In the genomic region with DNA sequence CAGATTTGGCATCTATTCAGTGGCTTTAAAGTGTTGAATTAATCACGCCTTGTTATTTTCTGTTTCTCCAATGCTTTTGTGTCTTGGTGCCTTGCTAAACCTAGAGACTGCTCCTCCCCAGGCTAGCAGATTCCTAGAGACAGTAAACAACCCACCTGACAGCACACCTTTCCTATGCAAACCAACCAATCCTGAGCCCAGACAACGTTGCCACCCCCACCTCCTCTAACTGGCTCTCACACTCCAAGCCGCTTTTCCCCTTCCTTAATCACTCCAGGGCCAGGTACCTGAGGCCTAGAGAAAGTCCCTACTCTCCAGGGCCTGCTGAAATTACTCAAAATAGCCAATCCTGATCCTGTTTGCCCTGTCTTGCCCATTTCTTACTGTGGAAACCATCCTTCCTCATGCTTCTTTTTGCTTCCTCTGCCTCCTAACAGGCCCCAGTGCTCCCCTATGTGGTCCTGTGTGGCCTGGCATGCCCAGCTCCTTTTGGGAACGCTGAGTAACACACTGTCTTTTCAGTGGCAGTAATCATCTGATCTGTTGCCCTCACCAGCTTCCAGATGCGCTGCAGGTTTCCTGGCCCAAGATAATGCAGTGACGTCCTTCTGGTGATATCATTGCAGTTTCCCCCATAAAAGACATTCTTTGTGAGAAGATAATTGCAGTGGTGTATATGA, we compare ENCODE assay signal across 25 cellular contexts. TPM values are rescaled to one million over a fixed set of nuclear protein-coding genes. Genes with fewer than 3 reads are reported as not detected.
DNase-seq lines count a peak whose midpoint lies in the region; ATAC-seq, FAIRE-seq and TF ChIP-seq lines count a peak whose summit lies in the region.
"Had no signal": no experiment of that assay in that cellular context is flagged by ENCODE, and none has a peak within 500 bp of the region (broad histone marks: within the 10 kb centered on the region; RNA-seq: fewer than 3 reads in every experiment).

No MANE protein-coding gene starts in this region.

- no peaks in the 10 kb centered on the region for H3F3A ChIP-seq in smooth muscle cell (ENCODE audit: low read depth)

- no peak overlapping the region for H3K4me2 ChIP-seq in IMR-90 (ENCODE audit: low read depth, low read length)
- no peak overlapping the region for H3K4me2 ChIP-seq in smooth muscle cell

- H3K9me1 ChIP-seq in IMR-90 (ENCODE audit: insufficient read depth, low read length): no peaks in the 10 kb centered on the region

- ATAC-seq in IMR-90 (ENCODE audit: low read depth): no peak
- ATAC-seq: activated CD8-positive, alpha-beta T cell treated with anti-CD3 and anti-CD28 coated beads for 36 hours; gastrocnemius medialis; left ventricle myocardium superior; PC-3; sciatic nerve; stimulated activated naive CD8-positive, alpha-beta T cell treated with anti-CD3 and anti-CD28 coated beads, Interleukin-15, Interleukin-2, amounts not matched to agents 100 U/mL and 50 U/mL, for 24 hours had no signal

- no peak overlapping the region for H2AK5ac ChIP-seq in IMR-90 (ENCODE audit: low read depth, low read length)

- FAIRE-seq in GM19239 (lab: Jason Lieb, UNC): no peak
- FAIRE-seq: colon, endometrium had no signal

- H3K4me3 ChIP-seq in IMR-90 (ENCODE audit: insufficient read depth, low read depth, low read length) (no peak overlapping the region), breast epithelium (no peak overlapping the region), smooth muscle cell (no peak overlapping the region)
- H3K4me3 ChIP-seq: gastrocnemius medialis, ovary, SJSA1, transverse colon had no signal

- 71% methylated on average over 2 of the region's 6 CpGs; no CpG with 5 or more reads in 1 of the 2 experiments for WGBS in IMR-90 (ENCODE audit: extremely low coverage in 2 of 2, insufficient read length in 1 of 2), 2 experiments
- 60% methylated on average over 6 of the region's 6 CpGs for WGBS in smooth muscle cell (ENCODE audit: low lambda C conversion rate)

- no peak overlapping the region for H4K5ac ChIP-seq in IMR-90 (ENCODE audit: low read depth, low read length)

- no peaks in the 10 kb centered on the region for H3K79me2 ChIP-seq in smooth muscle cell (ENCODE audit: low read depth)

- H3K14ac ChIP-seq in IMR-90 (replicated peaks; ENCODE audit: low read depth, low read length): no peak overlapping the region

- H2AFZ ChIP-seq in IMR-90 (replicated peaks; ENCODE audit: low read length, poor library complexity) (peak overlapping the region; percentile 23), smooth muscle cell (ENCODE audit: low read depth) (peak overlapping the region; percentile 51)

- no peak for TF ChIP-seq RAD21 in IMR-90 (IDR thresholded peaks at IDR 0.05; ENCODE audit: low read length)

- H3K9ac ChIP-seq in IMR-90 (ENCODE audit: low read depth, low read length): no peak overlapping the region
- no peak overlapping the region for H3K9ac ChIP-seq in smooth muscle cell (ENCODE audit: low read depth)

- no peak overlapping the region for H3K56ac ChIP-seq in IMR-90 (ENCODE audit: extremely low read depth, insufficient read depth, low read length)

- no peak overlapping the region for H2AK9ac ChIP-seq in IMR-90 (replicated peaks; ENCODE audit: low read depth, low read length, poor library complexity)

- no peak overlapping the region for H2BK15ac ChIP-seq in IMR-90 (ENCODE audit: low read depth, low read length)

- H4K91ac ChIP-seq in IMR-90 (ENCODE audit: insufficient read depth, low read depth, low read length): no peak overlapping the region

- intact Hi-C loops in IMR-90 (cut with micrococcal nuclease) (no loop called here), breast epithelium (cut with DNase I; ENCODE audit: low total_unique reads) (no loop called here)

- H3K36me3 ChIP-seq in IMR-90 (ENCODE audit: control insufficient read depth, insufficient read depth, low read length) (no peaks in the 10 kb centered on the region), breast epithelium (no peaks in the 10 kb centered on the region), smooth muscle cell (ENCODE audit: low read depth) (no peaks in the 10 kb centered on the region)
- H3K36me3 ChIP-seq: gastrocnemius medialis, ovary, SJSA1, transverse colon had no signal

- no peak overlapping the region; a peak in 1 of 4 replicates for H4K8ac ChIP-seq in IMR-90 (ENCODE audit: low read depth in 2 of 2, low read length in 2 of 2)

- H3K79me1 ChIP-seq in IMR-90 (ENCODE audit: low read depth in 1 of 2, low read length in 2 of 2): no peaks in the 10 kb centered on the region

- H3K4me1 ChIP-seq in IMR-90 (ENCODE audit: control insufficient read depth, insufficient read depth, low read length): peaks cover 1% of the 10 kb centered on the region
- no peaks in the 10 kb centered on the region for H3K4me1 ChIP-seq in breast epithelium
- H3K4me1 ChIP-seq in smooth muscle cell (ENCODE audit: low read depth): no peaks in the 10 kb centered on the region
- H3K4me1 ChIP-seq: Caco-2, gastrocnemius medialis, transverse colon had no signal

- POLR2A ChIA-PET in IMR-90 (lab: Charles Lee; ENCODE audit: unreplicated experiment): no interaction called here

- H3K27me3 ChIP-seq in IMR-90 (ENCODE audit: control insufficient read depth, insufficient read depth, low read length) (no peaks in the 10 kb centered on the region; the same call in none of the 2 replicates), breast epithelium (no peaks in the 10 kb centered on the region), smooth muscle cell (ENCODE audit: low read depth) (peaks cover 4% of the 10 kb centered on the region)
- H3K27me3 ChIP-seq: gastrocnemius medialis, ovary, SJSA1, transverse colon had no signal

- no peak overlapping the region for H3K4ac ChIP-seq in IMR-90 (ENCODE audit: low read depth, low read length)

- 0 out of 2 replicates have a peak overlapping the region, but pooled peaks have one; percentile 27 for H2BK120ac ChIP-seq in IMR-90 (ENCODE audit: low read depth, low read length)

- TF ChIP-seq POLR2A in IMR-90 (IDR thresholded peaks at IDR 0.05; ENCODE audit: low read depth, low read length) (no peak), breast epithelium (IDR thresholded peaks at IDR 0.05) (no peak)

- no peak overlapping the region for H3K23ac ChIP-seq in IMR-90 (ENCODE audit: low read depth, low read length)

- no peak overlapping the region for H3K27ac ChIP-seq in IMR-90 (ENCODE audit: insufficient read depth, low read length)
- peak overlapping the region; percentile 59 to 70 for H3K27ac ChIP-seq in breast epithelium
- peak overlapping the region; percentile 44 for H3K27ac ChIP-seq in smooth muscle cell (ENCODE audit: low read depth)
- H3K27ac ChIP-seq: gastrocnemius medialis, ovary, SJSA1, transverse colon had no signal

- H3K18ac ChIP-seq in IMR-90 (ENCODE audit: low read depth, low read length): no peak overlapping the region

- H4K20me1 ChIP-seq in IMR-90 (ENCODE audit: insufficient read depth, low read length) (no peaks in the 10 kb centered on the region), smooth muscle cell (ENCODE audit: low read depth) (no peaks in the 10 kb centered on the region)

- no TSS peak for BruUV-seq in IMR-90 (replicated peaks; lab: Mats Ljungman, UMichigan)

- in situ Hi-C loops in IMR-90 (cut with MboI; ENCODE audit: low sequenced_read_pairs) (no loop called here), KBM-7 (cut with MboI; ENCODE audit: low pct_unique_long_range_greater_than_20kb, low sequenced_read_pairs) (no loop called here)

- TF ChIP-seq CTCF in IMR-90 (conservative IDR thresholded peaks at IDR 0.05; ENCODE audit: low read depth, low read length) (no peak), breast epithelium (IDR thresholded peaks at IDR 0.05) (no peak), smooth muscle cell (IDR thresholded peaks at IDR 0.05; ENCODE audit: borderline replicate concordance, insufficient read depth, poor library complexity, severe bottlenecking) (no peak)

- H2BK5ac ChIP-seq in IMR-90 (ENCODE audit: low read depth, low read length, poor library complexity, severe bottlenecking): no peak overlapping the region

- no peak overlapping the region for H2BK20ac ChIP-seq in IMR-90 (ENCODE audit: low read depth, low read length)

- dilution Hi-C loops in IMR-90 (cut with HindIII; ENCODE audit: low sequenced_read_pairs, unreplicated experiment): no loop called here

- DNase-seq in IMR-90 (no peak), breast epithelium (ENCODE audit: low spot score in 2 of 2) (no peak), iPS DF 19.7 (ENCODE audit: low read depth, low spot score) (peak; percentile 40), smooth muscle cell (lab: John Stamatoyannopoulos, UW; ENCODE audit: unreplicated experiment) (no peak), KBM-7 (no peak), GM19239 (ENCODE audit: insufficient read length, low spot score) (no peak)
- no peak for DNase-seq in stimulated activated CD4-positive, alpha-beta T cell treated with anti-CD3 and anti-CD28 coated beads, Interleukin-4, amount 100 ng/mL, for 24 hours
- DNase-seq: activated CD4-positive, CD25-positive, alpha-beta regulatory T cell; activated CD8-positive, alpha-beta T cell treated with anti-CD3 and anti-CD28 coated beads for 36 hours; activated naive CD4-positive, alpha-beta T cell treated with Interleukin-2 at 50 U/mL for 16 hours; activated T-cell treated with anti-CD3 and anti-CD28 coated beads, Interleukin-2, amount 50 U/mL, for 24 hours; Caco-2; gastrocnemius medialis; left ventricle myocardium superior; MM.1S; NCI-H1694 treated with DMSO at 0.1 percent for 48 hours; NCI-H2227 treated with DMSO at 0.1 percent for 48 hours; ovary; PC-3; stimulated activated naive CD8-positive, alpha-beta T cell treated with anti-CD3 and anti-CD28 coated beads, Interleukin-15, Interleukin-2, amounts not matched to agents 100 U/mL and 50 U/mL, for 24 hours; transverse colon had no signal

- H3K9me3 ChIP-seq in IMR-90 (ENCODE audit: control insufficient read depth, insufficient read depth, low read length) (no peaks in the 10 kb centered on the region), breast epithelium (no peaks in the 10 kb centered on the region), smooth muscle cell (replicated peaks; ENCODE audit: low read depth) (no peaks in the 10 kb centered on the region)
- H3K9me3 ChIP-seq: Caco-2, gastrocnemius medialis, ovary, SJSA1, transverse colon had no signal

- CTCF ChIA-PET in IMR-90 (lab: Yijun Ruan, JAX): no interaction called here

TF ChIP-seq in IMR-90, 13 proteins besides CTCF, POLR2A, EP300 and RAD21 (continues in another document):
- TF ChIP-seq SMC3 (IDR thresholded peaks at IDR 0.05; ENCODE audit: low read depth, low read length): no peak
- no peak for TF ChIP-seq MAFK (IDR thresholded peaks at IDR 0.05; ENCODE audit: low read depth, low read length)
- TF ChIP-seq FOS (IDR thresholded peaks at IDR 0.05; ENCODE audit: low read depth, low read length): no peak
- TF ChIP-seq RCOR1 (IDR thresholded peaks at IDR 0.05; ENCODE audit: insufficient replicate concordance, low read length): no peak
- TF ChIP-seq CHD1 (IDR thresholded peaks at IDR 0.05; ENCODE audit: low read depth, low read length): no peak
- TF ChIP-seq MXI1 (IDR thresholded peaks at IDR 0.05; ENCODE audit: borderline replicate concordance, low read depth, low read length): no peak

RNA-seq across cellular contexts. Expression of gene GAS1, which starts 53.4 kb away (rescaled TPM):
- total RNA-seq in IMR-90 (2012; rRNA removed) (1.8 and 3.1 TPM in 2 replicates), breast epithelium (10 to 100 TPM; 48.2 to 99.9 (median 79.8) TPM), smooth muscle cell (74.8 and 82.6 TPM in 2 replicates)
- polyA plus RNA-seq in IMR-90 (2012; rRNA removed) (2.2 and 2.6 TPM in 2 replicates), smooth muscle cell (72.5 and 134 TPM in 2 replicates)
- polyA plus RNA-seq in IMR-90 (2012; cell fraction: cytosol; rRNA removed): 1.5 and 6.8 TPM in 2 replicates
- 3.4 and 5.6 TPM in 2 replicates for polyA plus RNA-seq in IMR-90 (2012; cell fraction: nucleus; rRNA removed; ENCODE audit: low replicate concordance)
- total RNA-seq: PC-3 had no signal

Comparison
In these comparisons a context has a peak if more than half of its experiments do, and no peak if none do; other contexts are left out.
1. RNA of gene GAS1, which starts 53.4 kb away (total RNA-seq): 48.2 to 99.9 TPM in breast epithelium and 74.8 to 82.6 TPM in smooth muscle cell; 1.8 to 3.1 TPM in IMR-90; every median in the first group is over 10 times any median in the second.